Comparison of ENCODE assay signal across 8 cellular contexts in genomic region chr20:47318596-47319516, GRCh38. TPM values are rescaled to one million over a fixed set of nuclear protein-coding genes. Genes with fewer than 3 reads are reported as not detected.
DNase-seq lines count a peak whose midpoint lies in the region; ATAC-seq and TF ChIP-seq lines count a peak whose summit lies in the region.

No MANE protein-coding gene starts in this region.

- no peak for TF ChIP-seq CTCF in fibroblast of pulmonary artery (IDR thresholded peaks at IDR 0.05; ENCODE audit: low read length, missing control alignments)

- peak overlapping the region; percentile 98 for H3K27ac ChIP-seq in urinary bladder (ENCODE audit: low read depth)

- H3K4me3 ChIP-seq in fibroblast of pulmonary artery (replicated peaks; ENCODE audit: low read depth, low read length) (peak overlapping the region; percentile 34), urinary bladder (ENCODE audit: low read depth, low read length) (no peak overlapping the region)

- WGBS in urinary bladder: 10% methylated on average over 28 of the region's 28 CpGs

- no peak for ATAC-seq in HG03139 (IDR thresholded peaks at IDR 0.05; ENCODE audit: unreplicated experiment)

- no peaks in the 10 kb centered on the region for H3K36me3 ChIP-seq in urinary bladder (ENCODE audit: insufficient read depth)

- DNase-seq in Ammon's horn (ENCODE audit: low spot score) (peak; percentile 74), HuH-7 (ENCODE audit: low spot score) (peak; percentile 29), fibroblast of pulmonary artery (ENCODE audit: low read depth) (peak; percentile 82), myocyte (ENCODE audit: low read depth) (peak; percentile 59), DMS114 treated with DMSO at 0.1 percent for 48 hours (lab: John Stamatoyannopoulos, UW; ENCODE audit: unreplicated experiment) (no peak)
- DNase-seq in activated CD8-positive, alpha-beta memory T cell treated with anti-CD3 and anti-CD28 coated beads, Interleukin-2, amount 50 U/mL, for 48 hours: peak; percentile 62

- peaks cover 5% of the 10 kb centered on the region for H3K4me1 ChIP-seq in urinary bladder (ENCODE audit: insufficient read depth)

RNA-seq across cellular contexts. Expression of gene ZMYND8, which starts 37.6 kb away (rescaled TPM):
- 28.2 and 29.1 TPM in 2 replicates for total RNA-seq in myocyte
- 19.4 TPM for polyA plus RNA-seq in myocyte (2012)
- 29.0 TPM for total RNA-seq in urinary bladder
- polyA plus RNA-seq in urinary bladder: 15.6 TPM
